Comparison of ENCODE assay signal across 13 cellular contexts in the genomic region with DNA sequence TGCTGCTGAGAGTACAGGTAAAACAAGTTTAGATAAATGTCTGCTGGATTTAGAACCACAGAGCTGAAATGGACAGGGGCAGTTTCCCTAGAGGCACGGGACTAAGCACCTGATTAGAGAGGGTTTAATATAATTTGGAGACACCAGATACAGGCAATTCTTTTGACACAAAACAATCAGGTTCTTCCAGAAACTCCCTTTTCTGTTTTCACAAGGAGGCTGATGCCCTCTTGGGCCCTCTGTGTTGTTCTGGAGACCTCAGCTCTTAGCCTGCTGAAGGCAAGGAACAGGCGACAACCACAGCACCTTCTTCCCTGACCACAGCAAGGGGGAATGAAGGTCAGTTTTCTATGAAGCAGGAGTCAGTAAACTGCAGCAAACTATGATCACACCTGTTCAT.
"Had no signal": no experiment of that assay in that cellular context is flagged by ENCODE, and none has a peak within 500 bp of the region (broad histone marks: within the 10 kb centered on the region; RNA-seq: fewer than 3 reads in every experiment).

No MANE protein-coding gene starts in this region.

- DNase-seq: activated CD4-positive, CD25-positive, alpha-beta regulatory T cell treated with anti-CD3 and anti-CD28 coated beads, Interleukin-2, amount 50 U/mL, for 72 hours; activated effector memory CD4-positive, alpha-beta T cell treated with Interleukin-2 at 50 U/mL for 16 hours; left cardiac atrium; naive B cell; SIG-M5; small intestine; upper lobe of right lung had no signal

- H3K4me1 ChIP-seq: ascending aorta, foreskin keratinocyte, upper lobe of right lung had no signal

- H3K4me3 ChIP-seq: ascending aorta, lung, right atrium auricular region, suprapubic skin, upper lobe of right lung had no signal

- H3K36me3 Mint-ChIP-seq: naive B cell; stimulated activated memory B cell treated with anti-CD40 and anti-IgM and Interleukin-4, amounts not matched to agents 10 μg/mL and 1 μg/mL and 100 μg/mL, for 72 hours had no signal

- H3K36me3 ChIP-seq: ascending aorta, right atrium auricular region, suprapubic skin, upper lobe of right lung had no signal

- H3K27ac ChIP-seq: ascending aorta, foreskin keratinocyte, right atrium auricular region, suprapubic skin, upper lobe of right lung had no signal

- ATAC-seq: foreskin keratinocyte; stimulated activated memory B cell treated with anti-CD40 and anti-IgM and Interleukin-4, amounts not matched to agents 10 μg/mL and 1 μg/mL and 100 μg/mL, for 72 hours; upper lobe of right lung had no signal

- H3K27ac Mint-ChIP-seq: stimulated activated memory B cell treated with anti-CD40 and anti-IgM and Interleukin-4, amounts not matched to agents 10 μg/mL and 1 μg/mL and 100 μg/mL, for 72 hours had no signal

- H3K27me3 ChIP-seq: ascending aorta, foreskin keratinocyte, right atrium auricular region, suprapubic skin, upper lobe of right lung had no signal

- H3K4me3 Mint-ChIP-seq: stimulated activated memory B cell treated with anti-CD40 and anti-IgM and Interleukin-4, amounts not matched to agents 10 μg/mL and 1 μg/mL and 100 μg/mL, for 72 hours had no signal

- H3K9me3 ChIP-seq: ascending aorta, right atrium auricular region, suprapubic skin, upper lobe of right lung had no signal
